In the genomic region with DNA sequence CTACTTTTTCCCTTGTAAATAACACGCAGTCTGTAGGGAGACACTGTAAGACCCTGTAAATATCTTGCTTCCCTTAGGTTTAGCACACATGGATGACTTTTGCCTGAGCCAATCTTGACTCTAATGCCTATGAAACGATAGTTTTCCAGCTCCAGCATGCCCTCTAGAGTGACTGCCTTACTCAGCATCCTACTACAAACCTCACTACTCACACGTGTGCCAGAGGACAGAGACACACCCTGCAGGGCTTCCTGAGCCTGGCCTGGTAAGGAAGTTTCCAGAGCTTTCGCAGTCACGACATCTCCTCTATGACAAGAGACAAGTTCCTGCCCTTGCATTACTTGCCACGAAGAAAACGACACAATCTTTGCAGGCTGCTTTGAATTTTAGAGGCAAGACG, we compare ENCODE assay signal across 8 cellular contexts.
A peak's percentile ranks its signal among the peaks of the same experiment; 100 is the strongest.
DNase-seq lines count a peak whose midpoint lies in the region; ATAC-seq lines count a peak whose summit lies in the region.

No MANE protein-coding gene starts in this region.

- no peak overlapping the region for H3K4ac ChIP-seq in trophoblast cell (ENCODE audit: low read depth, low read length)

- no peaks in the 10 kb centered on the region for H3K36me3 Mint-ChIP-seq in immature natural killer cell

- no peaks in the 10 kb centered on the region for H3K79me2 ChIP-seq in trophoblast cell (ENCODE audit: control insufficient read depth, insufficient read depth, low read length, poor library complexity)

- no peak overlapping the region for H3K4me3 ChIP-seq in trophoblast cell (ENCODE audit: low read depth, low read length)

- no peaks in the 10 kb centered on the region for H3K4me1 ChIP-seq in trophoblast cell (ENCODE audit: control insufficient read depth in 1 of 2, insufficient read depth in 2 of 2, low read length in 2 of 2)

- no peak overlapping the region for H3K9ac ChIP-seq in trophoblast cell (ENCODE audit: low read length)

- no peak overlapping the region for H2AFZ ChIP-seq in trophoblast cell (ENCODE audit: insufficient read depth, low read length, poor library complexity)

- no peak overlapping the region for H4K91ac ChIP-seq in trophoblast cell (ENCODE audit: low read depth, low read length)

- H3K18ac ChIP-seq in trophoblast cell (ENCODE audit: low read length) = no peak overlapping the region

- no peaks in the 10 kb centered on the region for H3K27me3 ChIP-seq in trophoblast cell (ENCODE audit: insufficient read depth, low read length)

- no peak overlapping the region for H3K27ac ChIP-seq in trophoblast cell (ENCODE audit: low read depth, low read length)

- no peaks in the 10 kb centered on the region for H3K9me3 ChIP-seq in trophoblast cell (ENCODE audit: insufficient read depth, low read depth, low read length)

- peaks cover 0 to 5% (median 0%) of the 10 kb centered on the region in 6 donors for H3K9me3 Mint-ChIP-seq in immature natural killer cell

- peaks cover 0 to 5% (median 1%) of the 10 kb centered on the region in 3 donors for H3K27me3 Mint-ChIP-seq in immature natural killer cell (ENCODE audit: low read depth in 3 of 3)

- no peak overlapping the region for H4K12ac ChIP-seq in trophoblast cell (ENCODE audit: low read depth, low read length)

- no peak overlapping the region for H2BK120ac ChIP-seq in trophoblast cell (ENCODE audit: insufficient read depth, low read length, poor library complexity)

- no peak overlapping the region for H3K23ac ChIP-seq in trophoblast cell (ENCODE audit: low read length)

- H3K27ac Mint-ChIP-seq in immature natural killer cell = no peak overlapping the region

- ATAC-seq in GM19452 (IDR thresholded peaks at IDR 0.05; ENCODE audit: unreplicated experiment) (peak; percentile 60), HG03039 (IDR thresholded peaks at IDR 0.05; ENCODE audit: unreplicated experiment) (no peak), GM19463 (IDR thresholded peaks at IDR 0.05; ENCODE audit: unreplicated experiment) (no peak)

- H3K36me3 ChIP-seq in trophoblast cell (ENCODE audit: control insufficient read depth in 1 of 2, insufficient read depth in 2 of 2, low read length in 2 of 2) = no peaks in the 10 kb centered on the region

- H2AK5ac ChIP-seq in trophoblast cell (ENCODE audit: low read length) = no peak overlapping the region

- WGBS in trophoblast cell (ENCODE audit: extremely low coverage, insufficient coverage, insufficient read length) = no CpG with 5 or more reads among the region's 8 CpGs

- DNase-seq in AML-193 (lab: John Stamatoyannopoulos, UW) = peak; percentile 8 to 53
- peak; percentile 15 for DNase-seq in NCI-H2171 (lab: John Stamatoyannopoulos, UW)
- peak; percentile 16 for DNase-seq in cerebellar cortex (ENCODE audit: low spot score)
- peak; percentile 13 to 48 for DNase-seq in trophoblast cell
- no peak for DNase-seq in immature natural killer cell

- no peak overlapping the region for H2BK5ac ChIP-seq in trophoblast cell (ENCODE audit: low read depth, low read length, poor library complexity)

- no peak overlapping the region for H4K8ac ChIP-seq in trophoblast cell (ENCODE audit: low read depth, low read length)

- no peak overlapping the region for H3K14ac ChIP-seq in trophoblast cell (ENCODE audit: low read length)

- no peak overlapping the region for H3K4me2 ChIP-seq in trophoblast cell (ENCODE audit: low read length)

- no peak overlapping the region for H3K4me3 Mint-ChIP-seq in immature natural killer cell

- no peaks in the 10 kb centered on the region for H3K79me1 ChIP-seq in trophoblast cell (ENCODE audit: low read length)

- H3K4me1 Mint-ChIP-seq in immature natural killer cell = no peaks in the 10 kb centered on the region

- no peak overlapping the region for H2BK12ac ChIP-seq in trophoblast cell (ENCODE audit: low read length)

Comparison
In these comparisons a context has a peak if more than half of its experiments do, and no peak if none do; other contexts are left out.
1. DNase-seq: peak in AML-193 (2 of 2), NCI-H2171 (single experiment), cerebellar cortex (single experiment) and trophoblast cell (2 of 2); none in immature natural killer cell (0 of 3).